1 cellular context compared by ENCODE assay signal in the genomic region with DNA sequence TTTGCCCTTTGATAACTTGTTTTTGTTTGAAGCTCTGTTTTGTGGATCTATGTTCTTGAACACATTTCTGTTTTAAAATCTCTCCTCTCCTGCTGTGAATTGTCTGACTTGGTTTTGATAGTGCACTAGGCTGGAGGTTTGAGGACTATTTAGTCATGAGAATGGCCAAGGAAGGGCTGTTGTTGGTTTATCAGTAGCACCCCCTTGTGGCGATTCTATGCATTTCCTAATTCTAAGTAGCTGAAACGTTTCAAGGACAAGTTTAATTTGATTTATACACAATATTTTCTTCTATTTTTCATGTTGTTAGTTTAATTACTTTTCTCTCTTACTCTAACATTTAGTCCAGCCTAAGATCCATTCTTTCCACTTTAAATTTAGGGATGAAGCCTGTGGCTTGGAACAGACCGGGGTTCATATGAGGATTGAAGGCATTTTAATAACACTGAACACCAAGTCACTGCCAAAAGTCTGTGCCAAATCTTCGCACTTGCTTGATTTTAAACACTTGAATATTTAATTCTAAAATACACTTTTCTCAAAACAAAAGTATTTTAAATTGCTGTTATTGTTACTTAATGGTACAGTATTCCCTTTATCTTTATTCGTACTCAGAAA.
TF ChIP-seq lines count a peak whose summit lies in the region.

No MANE protein-coding gene starts in this region.

TF ChIP-seq in HEK293T, 16 proteins besides CTCF, POLR2A, EP300 and RAD21 (continued from another document):
- no peak for TF ChIP-seq FOXM1 (IDR thresholded peaks at IDR 0.05; ENCODE audit: borderline replicate concordance)
TF ChIP-seq in HEK293T: peak in this region for 0.
